2 cellular contexts compared by ENCODE assay signal in the genomic region with DNA sequence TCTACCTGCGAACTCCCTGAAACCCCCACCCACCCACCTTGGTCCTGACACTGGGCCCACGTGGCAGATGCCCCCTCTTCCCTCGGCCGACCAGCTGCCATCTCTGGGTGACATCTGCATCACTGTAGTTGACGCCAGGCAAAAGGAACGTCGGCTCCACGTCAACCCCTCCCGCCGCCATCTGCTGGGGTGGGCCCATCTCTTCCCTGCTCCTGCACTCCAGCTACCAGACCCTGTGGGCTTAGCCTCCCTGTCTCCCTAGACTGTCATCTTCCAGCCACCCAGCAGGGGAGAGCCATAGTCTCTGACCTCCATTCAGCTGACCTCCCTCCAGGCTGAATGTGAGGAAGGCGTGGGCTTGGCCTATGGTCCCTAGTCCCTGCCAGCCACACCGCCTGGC.
TF ChIP-seq lines count a peak whose summit lies in the region.

No MANE protein-coding gene starts in this region.

TF ChIP-seq in A549, 52 proteins besides CTCF, POLR2A, EP300 and RAD21:
- TF ChIP-seq, protein P1, sequence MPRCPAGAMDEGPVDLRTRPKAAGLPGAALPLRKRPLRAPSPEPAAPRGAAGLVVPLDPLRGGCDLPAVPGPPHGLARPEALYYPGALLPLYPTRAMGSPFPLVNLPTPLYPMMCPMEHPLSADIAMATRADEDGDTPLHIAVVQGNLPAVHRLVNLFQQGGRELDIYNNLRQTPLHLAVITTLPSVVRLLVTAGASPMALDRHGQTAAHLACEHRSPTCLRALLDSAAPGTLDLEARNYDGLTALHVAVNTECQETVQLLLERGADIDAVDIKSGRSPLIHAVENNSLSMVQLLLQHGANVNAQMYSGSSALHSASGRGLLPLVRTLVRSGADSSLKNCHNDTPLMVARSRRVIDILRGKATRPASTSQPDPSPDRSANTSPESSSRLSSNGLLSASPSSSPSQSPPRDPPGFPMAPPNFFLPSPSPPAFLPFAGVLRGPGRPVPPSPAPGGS (IDR thresholded peaks at IDR 0.05): no peak
TF ChIP-seq in A549: peak in this region for 0.

TF ChIP-seq in HCT116, 20 proteins besides CTCF, POLR2A, EP300 and RAD21:
- TF ChIP-seq, protein P2, sequence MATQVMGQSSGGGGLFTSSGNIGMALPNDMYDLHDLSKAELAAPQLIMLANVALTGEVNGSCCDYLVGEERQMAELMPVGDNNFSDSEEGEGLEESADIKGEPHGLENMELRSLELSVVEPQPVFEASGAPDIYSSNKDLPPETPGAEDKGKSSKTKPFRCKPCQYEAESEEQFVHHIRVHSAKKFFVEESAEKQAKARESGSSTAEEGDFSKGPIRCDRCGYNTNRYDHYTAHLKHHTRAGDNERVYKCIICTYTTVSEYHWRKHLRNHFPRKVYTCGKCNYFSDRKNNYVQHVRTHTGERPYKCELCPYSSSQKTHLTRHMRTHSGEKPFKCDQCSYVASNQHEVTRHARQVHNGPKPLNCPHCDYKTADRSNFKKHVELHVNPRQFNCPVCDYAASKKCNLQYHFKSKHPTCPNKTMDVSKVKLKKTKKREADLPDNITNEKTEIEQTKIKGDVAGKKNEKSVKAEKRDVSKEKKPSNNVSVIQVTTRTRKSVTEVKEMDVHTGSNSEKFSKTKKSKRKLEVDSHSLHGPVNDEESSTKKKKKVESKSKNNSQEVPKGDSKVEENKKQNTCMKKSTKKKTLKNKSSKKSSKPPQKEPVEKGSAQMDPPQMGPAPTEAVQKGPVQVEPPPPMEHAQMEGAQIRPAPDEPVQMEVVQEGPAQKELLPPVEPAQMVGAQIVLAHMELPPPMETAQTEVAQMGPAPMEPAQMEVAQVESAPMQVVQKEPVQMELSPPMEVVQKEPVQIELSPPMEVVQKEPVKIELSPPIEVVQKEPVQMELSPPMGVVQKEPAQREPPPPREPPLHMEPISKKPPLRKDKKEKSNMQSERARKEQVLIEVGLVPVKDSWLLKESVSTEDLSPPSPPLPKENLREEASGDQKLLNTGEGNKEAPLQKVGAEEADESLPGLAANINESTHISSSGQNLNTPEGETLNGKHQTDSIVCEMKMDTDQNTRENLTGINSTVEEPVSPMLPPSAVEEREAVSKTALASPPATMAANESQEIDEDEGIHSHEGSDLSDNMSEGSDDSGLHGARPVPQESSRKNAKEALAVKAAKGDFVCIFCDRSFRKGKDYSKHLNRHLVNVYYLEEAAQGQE (IDR thresholded peaks at IDR 0.05; ENCODE audit: low read depth): no peak
- TF ChIP-seq EZH2phosphoT487 (IDR thresholded peaks at IDR 0.05; ENCODE audit: borderline replicate concordance) (no peak), JUND (IDR thresholded peaks at IDR 0.05) (no peak), EGR1 (IDR thresholded peaks at IDR 0.05; ENCODE audit: low read depth) (no peak), SIN3A (IDR thresholded peaks at IDR 0.05; ENCODE audit: low read depth) (no peak), ZNF274 (IDR thresholded peaks at IDR 0.05; ENCODE audit: low read depth, low read length) (no peak), SP1 (IDR thresholded peaks at IDR 0.05; ENCODE audit: low read depth) (no peak), CBX3 (IDR thresholded peaks at IDR 0.05; ENCODE audit: low read depth) (no peak), FOSL1 (IDR thresholded peaks at IDR 0.05; ENCODE audit: low read depth) (no peak), ZFX (IDR thresholded peaks at IDR 0.05) (no peak), POLR2AphosphoS5 (IDR thresholded peaks at IDR 0.05; ENCODE audit: low read depth, low read length) (no peak), ELF1 (IDR thresholded peaks at IDR 0.05; ENCODE audit: borderline replicate concordance, low read depth) (no peak), YY1 (IDR thresholded peaks at IDR 0.05; ENCODE audit: extremely low read depth, insufficient replicate concordance, low read depth, low read length) (no peak), CEBPB (IDR thresholded peaks at IDR 0.05; ENCODE audit: low read depth) (no peak), TCF7L2 (IDR thresholded peaks at IDR 0.05; ENCODE audit: borderline replicate concordance, extremely low read depth, insufficient read depth, insufficient read length) (no peak)
- TF ChIP-seq, protein P3, sequence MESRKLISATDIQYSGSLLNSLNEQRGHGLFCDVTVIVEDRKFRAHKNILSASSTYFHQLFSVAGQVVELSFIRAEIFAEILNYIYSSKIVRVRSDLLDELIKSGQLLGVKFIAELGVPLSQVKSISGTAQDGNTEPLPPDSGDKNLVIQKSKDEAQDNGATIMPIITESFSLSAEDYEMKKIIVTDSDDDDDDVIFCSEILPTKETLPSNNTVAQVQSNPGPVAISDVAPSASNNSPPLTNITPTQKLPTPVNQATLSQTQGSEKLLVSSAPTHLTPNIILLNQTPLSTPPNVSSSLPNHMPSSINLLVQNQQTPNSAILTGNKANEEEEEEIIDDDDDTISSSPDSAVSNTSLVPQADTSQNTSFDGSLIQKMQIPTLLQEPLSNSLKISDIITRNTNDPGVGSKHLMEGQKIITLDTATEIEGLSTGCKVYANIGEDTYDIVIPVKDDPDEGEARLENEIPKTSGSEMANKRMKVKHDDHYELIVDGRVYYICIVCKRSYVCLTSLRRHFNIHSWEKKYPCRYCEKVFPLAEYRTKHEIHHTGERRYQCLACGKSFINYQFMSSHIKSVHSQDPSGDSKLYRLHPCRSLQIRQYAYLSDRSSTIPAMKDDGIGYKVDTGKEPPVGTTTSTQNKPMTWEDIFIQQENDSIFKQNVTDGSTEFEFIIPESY (IDR thresholded peaks at IDR 0.05; ENCODE audit: extremely low read depth, insufficient replicate concordance, low read length): no peak
- TF ChIP-seq, protein P4, sequence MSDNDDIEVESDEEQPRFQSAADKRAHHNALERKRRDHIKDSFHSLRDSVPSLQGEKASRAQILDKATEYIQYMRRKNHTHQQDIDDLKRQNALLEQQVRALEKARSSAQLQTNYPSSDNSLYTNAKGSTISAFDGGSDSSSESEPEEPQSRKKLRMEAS (IDR thresholded peaks at IDR 0.05): no peak
- TF ChIP-seq, protein P5, sequence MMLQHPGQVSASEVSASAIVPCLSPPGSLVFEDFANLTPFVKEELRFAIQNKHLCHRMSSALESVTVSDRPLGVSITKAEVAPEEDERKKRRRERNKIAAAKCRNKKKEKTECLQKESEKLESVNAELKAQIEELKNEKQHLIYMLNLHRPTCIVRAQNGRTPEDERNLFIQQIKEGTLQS (IDR thresholded peaks at IDR 0.05): no peak
